11 cellular contexts compared by ENCODE assay signal in the genomic region with DNA sequence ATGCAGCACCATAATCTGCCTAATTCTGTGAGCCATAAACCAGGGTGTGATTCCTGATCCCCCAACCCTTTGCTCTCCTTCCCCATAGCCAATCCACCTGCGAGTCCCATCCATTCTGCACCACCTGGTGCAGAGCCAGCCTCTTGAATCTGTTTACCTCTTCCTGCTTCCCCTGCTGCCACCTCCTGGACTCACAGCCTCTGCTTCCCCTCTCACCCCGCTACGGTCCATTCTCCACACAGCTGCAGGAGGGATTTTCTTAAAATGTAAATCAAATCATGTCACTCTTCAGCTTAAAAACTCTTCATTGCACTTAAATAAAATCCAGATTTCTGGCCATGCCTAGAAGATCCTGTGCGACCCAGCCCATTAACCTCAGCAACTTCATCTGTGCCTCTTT.
DNase-seq lines count a peak whose midpoint lies in the region; ATAC-seq, FAIRE-seq and TF ChIP-seq lines count a peak whose summit lies in the region.
"Had no signal": no experiment of that assay in that cellular context is flagged by ENCODE, and none has a peak within 500 bp of the region (broad histone marks: within the 10 kb centered on the region; RNA-seq: fewer than 3 reads in every experiment).

No MANE protein-coding gene starts in this region.

- H3K9ac ChIP-seq in NT2/D1 (ENCODE audit: insufficient read length, low read depth) = no peak overlapping the region
- H3K9ac ChIP-seq: BLaER1 had no signal

- intact Hi-C loops in right cardiac atrium (cut with DNase I) = no loop called here

- H3K27ac ChIP-seq in right atrium auricular region (no peak overlapping the region), right cardiac atrium (ENCODE audit: low read length) (no peak overlapping the region), upper lobe of left lung (no peak overlapping the region)
- H3K27ac ChIP-seq: BLaER1 had no signal

- no peak for FAIRE-seq in RCC 7860 (lab: Jason Lieb, UNC)
- FAIRE-seq: H54 had no signal

- DNase-seq in right atrium auricular region (ENCODE audit: low spot score) (peak; percentile 42), right cardiac atrium (no peak), NT2/D1 (ENCODE audit: low read depth, low spot score) (peak; percentile 30), islet precursor cell (peak; percentile 79), upper lobe of left lung (peak in 1 of 2 donors; percentile 37), Kasumi-1 (lab: John Stamatoyannopoulos, UW) (no peak), MV-4-11 (lab: John Stamatoyannopoulos, UW) (no peak), RCC 7860 (ENCODE audit: low spot score) (no peak)
- DNase-seq: anterior cingulate cortex had no signal

- H3K4me3 ChIP-seq in right atrium auricular region = no peak overlapping the region
- no peak overlapping the region for H3K4me3 ChIP-seq in right cardiac atrium (ENCODE audit: low read length)
- no peak overlapping the region for H3K4me3 ChIP-seq in NT2/D1 (ENCODE audit: insufficient read length, low read depth)
- H3K4me3 ChIP-seq in upper lobe of left lung = no peak overlapping the region
- H3K4me3 ChIP-seq: BLaER1 had no signal

- WGBS in right cardiac atrium = 62% methylated on average over 4 of the region's 4 CpGs
- 49 to 56% methylated on average over 4 of the region's 4 CpGs for WGBS in upper lobe of left lung, 2 donors

- TF ChIP-seq POLR2A in upper lobe of left lung (IDR thresholded peaks at IDR 0.05) = no peak

- H3K4me1 ChIP-seq in right atrium auricular region (no peaks in the 10 kb centered on the region), right cardiac atrium (ENCODE audit: control insufficient read depth, insufficient read depth, low read length) (no peaks in the 10 kb centered on the region), NT2/D1 (ENCODE audit: insufficient read depth, insufficient read length) (no peaks in the 10 kb centered on the region), upper lobe of left lung (no peaks in the 10 kb centered on the region)

- no peaks in the 10 kb centered on the region for H3K27me3 ChIP-seq in right atrium auricular region
- H3K27me3 ChIP-seq in right cardiac atrium (ENCODE audit: control insufficient read depth, insufficient read depth) = no peaks in the 10 kb centered on the region
- no peaks in the 10 kb centered on the region for H3K27me3 ChIP-seq in NT2/D1 (ENCODE audit: insufficient read depth, insufficient read length)
- no peaks in the 10 kb centered on the region for H3K27me3 ChIP-seq in upper lobe of left lung
- H3K27me3 ChIP-seq: BLaER1 had no signal

- TF ChIP-seq EP300 in upper lobe of left lung (IDR thresholded peaks at IDR 0.05) = no peak

- no peak for TF ChIP-seq CTCF in right atrium auricular region (IDR thresholded peaks at IDR 0.05)
- TF ChIP-seq CTCF in upper lobe of left lung (IDR thresholded peaks at IDR 0.05) = peak in 4 of 6 experiments; percentile 17 to 54 (median 34)

- ATAC-seq in right cardiac atrium = no peak
- no peak for ATAC-seq in upper lobe of left lung (ENCODE audit: low FRiP score in 2 of 2)

- no peaks in the 10 kb centered on the region for H3K9me3 ChIP-seq in right atrium auricular region
- H3K9me3 ChIP-seq in right cardiac atrium (ENCODE audit: control insufficient read depth, low read length) = no peaks in the 10 kb centered on the region
- no peaks in the 10 kb centered on the region for H3K9me3 ChIP-seq in NT2/D1 (ENCODE audit: insufficient read depth, low read length)
- H3K9me3 ChIP-seq in upper lobe of left lung = no peaks in the 10 kb centered on the region
- H3K9me3 ChIP-seq: BLaER1 had no signal

- H3K36me3 ChIP-seq in right atrium auricular region (no peaks in the 10 kb centered on the region), NT2/D1 (ENCODE audit: insufficient read depth, insufficient read length, low read length) (no peaks in the 10 kb centered on the region), upper lobe of left lung (no peaks in the 10 kb centered on the region)
- H3K36me3 ChIP-seq: BLaER1 had no signal

Comparison
In these comparisons a context has a peak if more than half of its experiments do, and no peak if none do; other contexts are left out.
1. DNase-seq: peak in right atrium auricular region (single experiment), NT2/D1 (single experiment) and islet precursor cell (single experiment); none in right cardiac atrium (0 of 3), Kasumi-1 (0 of 2), MV-4-11 (single experiment) and RCC 7860 (single experiment).
2. CTCF ChIP-seq: peak in upper lobe of left lung (4 of 6); none in right atrium auricular region (0 of 2).